1 cellular context compared by ENCODE assay signal in genomic region chr12:5200276-5201087, GRCh38.
TF ChIP-seq lines count a peak whose summit lies in the region.

No MANE protein-coding gene starts in this region.

TF ChIP-seq in K562, 482 proteins besides CTCF, POLR2A, EP300 and RAD21 (continued from another document):
- no peak for TF ChIP-seq NFIC (IDR thresholded peaks at IDR 0.05)
- peak; percentile 43 for TF ChIP-seq EGR1 (conservative IDR thresholded peaks at IDR 0.05)
